ENCODE assay signal across 22 cellular contexts in genomic region chr14:26486922-26487321, GRCh38.
DNase-seq lines count a peak whose midpoint lies in the region; ATAC-seq, FAIRE-seq and TF ChIP-seq lines count a peak whose summit lies in the region.
"Had no signal": no experiment of that assay in that cellular context is flagged by ENCODE, and none has a peak within 500 bp of the region (broad histone marks: within the 10 kb centered on the region; RNA-seq: fewer than 3 reads in every experiment).

No MANE protein-coding gene starts in this region.

- no peak for TF ChIP-seq RAD21 in A549 (conservative IDR thresholded peaks at IDR 0.05 in 1 of 2, IDR thresholded peaks at IDR 0.05 in 1 of 2)

- ATAC-seq in A549, result no peak
- ATAC-seq in aorta (ENCODE audit: low FRiP score), result no peak
- ATAC-seq: GM23338 had no signal

- peak; percentile 27 for FAIRE-seq in A204.1 (lab: Jason Lieb, UNC)
- FAIRE-seq in A549 (lab: Jason Lieb, UNC), result no peak
- FAIRE-seq: D721Med, GM12892, GM19239, H54 had no signal

- H3K36me3 ChIP-seq in adipocyte (ENCODE audit: control insufficient read depth, insufficient read depth, low read length, severe bottlenecking), result no peaks in the 10 kb centered on the region
- no peaks in the 10 kb centered on the region for H3K36me3 ChIP-seq in HAP-1 (replicated peaks)
- no peaks in the 10 kb centered on the region for H3K36me3 ChIP-seq in aorta (ENCODE audit: control insufficient read depth in 1 of 2, insufficient read depth in 2 of 2, low read length in 1 of 2)
- H3K36me3 ChIP-seq: BE2C; BLaER1 treated with 17β-estradiol and CSF1 and Interleukin-3, amounts not matched to agents 10 nM and 100 nM had no signal

- POLR2A ChIA-PET in A549 (lab: Yijun Ruan, JAX), result no interaction called here

- H3K9ac ChIP-seq in adipocyte (ENCODE audit: low read length), result no peak overlapping the region
- H3K9ac ChIP-seq: BLaER1 treated with 17β-estradiol and CSF1 and Interleukin-3, amounts not matched to agents 10 nM and 100 nM had no signal

- TF ChIP-seq POLR2A in A549 (IDR thresholded peaks at IDR 0.05; ENCODE audit: low read length), result no peak

- intact Hi-C loops in aorta (cut with DNase I), result no loop called here

- no peaks in the 10 kb centered on the region for H3K27me3 ChIP-seq in adipocyte (replicated peaks; ENCODE audit: control insufficient read depth, insufficient read depth, low read length)
- H3K27me3 ChIP-seq in HAP-1 (ENCODE audit: low read depth), result no peaks in the 10 kb centered on the region
- H3K27me3 ChIP-seq in aorta (ENCODE audit: control insufficient read depth in 1 of 2, insufficient read depth in 2 of 2, low read length in 1 of 2), result no peaks in the 10 kb centered on the region
- H3K27me3 ChIP-seq: BE2C; BLaER1 treated with 17β-estradiol and CSF1 and Interleukin-3, amounts not matched to agents 10 nM and 100 nM had no signal

- no peaks in the 10 kb centered on the region for H3K4me1 ChIP-seq in A549
- no peaks in the 10 kb centered on the region for H3K4me1 ChIP-seq in adipocyte (ENCODE audit: control insufficient read depth, insufficient read depth, low read length)
- no peaks in the 10 kb centered on the region for H3K4me1 ChIP-seq in HAP-1
- no peaks in the 10 kb centered on the region for H3K4me1 ChIP-seq in aorta (ENCODE audit: control insufficient read depth in 1 of 2, insufficient read depth in 2 of 2, low read length in 2 of 2)
- H3K4me1 ChIP-seq: BE2C; BLaER1 treated with 17β-estradiol and CSF1 and Interleukin-3, amounts not matched to agents 10 nM and 100 nM had no signal

- H3K27ac ChIP-seq in A549 (no peak overlapping the region), aorta (ENCODE audit: low read depth in 1 of 2, low read length in 2 of 2) (no peak overlapping the region)
- H3K27ac ChIP-seq: BLaER1 treated with 17β-estradiol and CSF1 and Interleukin-3, amounts not matched to agents 10 nM and 100 nM had no signal

- H3K9me3 ChIP-seq in A549 (no peaks in the 10 kb centered on the region), adipocyte (ENCODE audit: control insufficient read depth, low read length) (no peaks in the 10 kb centered on the region), HAP-1 (no peaks in the 10 kb centered on the region), aorta (ENCODE audit: control insufficient read depth, low read length) (no peaks in the 10 kb centered on the region)
- H3K9me3 ChIP-seq: BE2C; BLaER1 treated with 17β-estradiol and CSF1 and Interleukin-3, amounts not matched to agents 10 nM and 100 nM had no signal

- no peak for TF ChIP-seq EP300 in A549 (IDR thresholded peaks at IDR 0.05)

- in situ Hi-C loops in HAP-1 (cut with MboI; ENCODE audit: low sequenced_read_pairs), result no loop called here

- TF ChIP-seq CTCF in A549 (IDR thresholded peaks at IDR 0.05), result no peak

- CTCF ChIA-PET in A549 (lab: Yijun Ruan, JAX), result no interaction called here

- WGBS in A549 (ENCODE audit: missing lambda C conversion rate), result 86% methylated on average over 3 of the region's 3 CpGs
- 96 to 99% methylated on average over 3 of the region's 3 CpGs for WGBS in aorta, 2 donors

- no peak overlapping the region for H3K4me2 ChIP-seq in A549
- H3K4me2 ChIP-seq: BLaER1 treated with 17β-estradiol and CSF1 and Interleukin-3, amounts not matched to agents 10 nM and 100 nM; GM23338 had no signal

- DNase-seq in A549 (ENCODE audit: low read depth in 1 of 2, low spot score in 1 of 2), result no peak
- DNase-seq in adipocyte (ENCODE audit: low read depth), result peak; percentile 1
- peak; percentile 7 for DNase-seq in fibroblast of peridontal ligament (ENCODE audit: extremely low read depth)
- DNase-seq in activated CD4-positive, alpha-beta T cell treated with anti-CD3 and anti-CD28 coated beads, Interleukin-2, amount 50 U/mL, for 1 hour, result no peak
- DNase-seq in HAP-1 (ENCODE audit: low spot score in 2 of 2), result no peak
- no peak for DNase-seq in NCI-H510A (lab: John Stamatoyannopoulos, UW)
- DNase-seq in aorta, result no peak
- DNase-seq: ACHN; AML-193; BE2C; CD4-positive, alpha-beta T cell; CD8-positive, alpha-beta memory T cell; DMS 273 treated with DMSO at 0.1 percent for 48 hours; DND-41; HCEC 1CT had no signal

- H3K4me3 ChIP-seq in A549 (no peak overlapping the region), adipocyte (ENCODE audit: low read length) (no peak overlapping the region), HAP-1 (no peak overlapping the region), aorta (ENCODE audit: low read length in 2 of 2) (no peak overlapping the region)
- H3K4me3 ChIP-seq: BLaER1 treated with 17β-estradiol and CSF1 and Interleukin-3, amounts not matched to agents 10 nM and 100 nM; GM23338 had no signal

TF ChIP-seq in A549, 52 proteins besides CTCF, POLR2A, EP300 and RAD21:
- TF ChIP-seq FOXS1 (CRISPR knock-in tag; IDR thresholded peaks at IDR 0.05) (no peak), MAFK (IDR thresholded peaks at IDR 0.05; ENCODE audit: partially characterized antibody) (peak; percentile 58)

Comparison
In these comparisons a context has a peak if more than half of its experiments do, and no peak if none do; other contexts are left out.
1. DNase-seq: peak in adipocyte (single experiment) and fibroblast of peridontal ligament (single experiment); none in A549 (0 of 2), activated CD4-positive, alpha-beta T cell treated with anti-CD3 and anti-CD28 coated beads, Interleukin-2, amount 50 U/mL, for 1 hour (single experiment), HAP-1 (0 of 2), NCI-H510A (single experiment) and aorta (0 of 2).